ENCODE assay signal across 8 cellular contexts in genomic region chr9:117487555-117488175, GRCh38.
DNase-seq lines count a peak whose midpoint lies in the region; ATAC-seq and TF ChIP-seq lines count a peak whose summit lies in the region.

No MANE protein-coding gene starts in this region.

- H3K27ac ChIP-seq in vagina: no peak overlapping the region

- intact Hi-C loops in vagina (cut with DNase I): no loop called here

- H3K36me3 ChIP-seq in vagina: no peaks in the 10 kb centered on the region

- ATAC-seq in GM19463 (IDR thresholded peaks at IDR 0.05; ENCODE audit: unreplicated experiment) (peak; percentile 100), HG03520 (IDR thresholded peaks at IDR 0.05; ENCODE audit: unreplicated experiment) (peak; percentile 97)

- no peak for TF ChIP-seq POLR2A in vagina (IDR thresholded peaks at IDR 0.05)

- DNase-seq in DMS153 treated with DMSO at 0.1 percent for 48 hours (lab: John Stamatoyannopoulos, UW; ENCODE audit: unreplicated experiment) (peak; percentile 99), NCI-H524 (lab: John Stamatoyannopoulos, UW) (peak; percentile 94 to 96), germinal center (ENCODE audit: low spot score) (peak; percentile 65), nucleus accumbens (lab: John Stamatoyannopoulos, UW) (peak in 53 of 56 donors; percentile 23 to 89 (median 72)), vagina (ENCODE audit: extremely low spot score in 2 of 2) (no peak)
- peak; percentile 2 to 14 (median 3) for DNase-seq in activated CD8-positive, alpha-beta memory T cell treated with anti-CD3 and anti-CD28 coated beads for 48 hours (ENCODE audit: low read depth in 2 of 3, low spot score in 2 of 3)

- no peaks in the 10 kb centered on the region for H3K9me3 ChIP-seq in vagina

- no peak overlapping the region for H3K4me3 ChIP-seq in vagina

- H3K27me3 ChIP-seq in vagina: no peaks in the 10 kb centered on the region

- TF ChIP-seq CTCF in vagina (IDR thresholded peaks at IDR 0.05): peak in 2 of 3 experiments; percentile 43 to 60

- H3K4me1 ChIP-seq in vagina: no peaks in the 10 kb centered on the region

Comparison
In these comparisons a context has a peak if more than half of its experiments do, and no peak if none do; other contexts are left out.
1. DNase-seq: peak in DMS153 treated with DMSO at 0.1 percent for 48 hours (single experiment), NCI-H524 (2 of 2), activated CD8-positive, alpha-beta memory T cell treated with anti-CD3 and anti-CD28 coated beads for 48 hours (3 of 3), germinal center (single experiment) and nucleus accumbens (53 of 56); none in vagina (0 of 2).